ENCODE assay signal across 17 cellular contexts in genomic region chr3:196995027-196995426, GRCh38.
"Had no signal": no experiment of that assay in that cellular context is flagged by ENCODE, and none has a peak within 500 bp of the region (broad histone marks: within the 10 kb centered on the region; RNA-seq: fewer than 3 reads in every experiment).

No MANE protein-coding gene starts in this region.

- DNase-seq: activated CD4-positive, alpha-beta T cell treated with anti-CD3 and anti-CD28 coated beads for 1 hour; activated CD4-positive, alpha-beta T cell treated with anti-CD3 and anti-CD28 coated beads, Interleukin-2, amount 50 U/mL, for 4 hours; activated naive CD4-positive, alpha-beta T cell treated with anti-CD3 and anti-CD28 coated beads for 36 hours; caudate nucleus; naive thymus-derived CD8-positive, alpha-beta T cell; nucleus accumbens; stomach; T-helper 9 cell; uterus had no signal

- H3K36me3 ChIP-seq: left ventricle myocardium inferior, right atrium auricular region, stomach, thoracic aorta, uterus had no signal

- H3K4me2 ChIP-seq: smooth muscle cell had no signal

- ATAC-seq: activated T-helper 17 cell treated with anti-CD3 and anti-CD28 coated beads, Interleukin-2, amount 50 U/mL, for 72 hours; esophagus mucosa; naive thymus-derived CD8-positive, alpha-beta T cell had no signal

- H3K4me3 ChIP-seq: coronary artery, left ventricle myocardium inferior, right atrium auricular region, smooth muscle cell, stomach, thoracic aorta, uterus had no signal

- H3K27ac ChIP-seq: coronary artery, left ventricle myocardium inferior, right atrium auricular region, stomach, thoracic aorta, uterus had no signal

- H3K27me3 ChIP-seq: right atrium auricular region, stomach, uterus had no signal

- H3K9me3 ChIP-seq: right atrium auricular region, stomach, thoracic aorta, uterus had no signal

- FAIRE-seq: islet of Langerhans had no signal

- H3K4me1 ChIP-seq: left ventricle myocardium inferior, right atrium auricular region, stomach, uterus had no signal
